ENCODE assay signal across 27 cellular contexts in the genomic region with DNA sequence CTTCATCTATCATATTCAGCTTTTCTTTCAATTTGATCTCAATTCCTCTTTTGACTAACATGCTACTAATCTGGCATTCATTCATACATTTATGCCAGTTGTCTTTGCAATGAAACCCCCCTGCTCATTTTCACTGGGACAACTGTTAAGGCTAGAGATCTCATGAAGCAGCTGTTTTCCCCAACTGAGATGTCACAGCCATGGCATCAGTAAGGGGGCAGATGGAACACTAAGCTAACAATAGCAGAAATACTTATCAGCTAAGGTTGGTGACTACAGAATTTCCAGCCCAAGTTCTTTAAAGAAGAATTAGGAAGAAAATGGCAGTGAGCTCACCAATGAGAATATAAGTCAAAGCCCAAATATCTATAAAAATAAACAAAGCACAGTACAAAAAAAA. TPM values are rescaled to one million over a fixed set of nuclear protein-coding genes. Genes with fewer than 3 reads are reported as not detected.
"Had no signal": no experiment of that assay in that cellular context is flagged by ENCODE, and none has a peak within 500 bp of the region (broad histone marks: within the 10 kb centered on the region; RNA-seq: fewer than 3 reads in every experiment).

No MANE protein-coding gene starts in this region.

- DNase-seq: activated CD4-positive, alpha-beta T cell treated with anti-CD3 and anti-CD28 coated beads for 4 hours; activated CD8-positive, alpha-beta memory T cell treated with anti-CD3 and anti-CD28 coated beads, Interleukin-2, amount 10 ng/mL, durations not matched to agents 7 days and 5 days; activated effector memory CD4-positive, alpha-beta T cell treated with Interleukin-2 at 50 U/mL for 16 hours; activated naive CD4-positive, alpha-beta T cell; activated naive CD8-positive, alpha-beta T cell treated with anti-CD3 and anti-CD28 coated beads, Interleukin-2, amount 50 U/mL, for 24 hours; activated T-cell treated with anti-CD3 and anti-CD28 coated beads, Interleukin-2, amount 50 U/mL, for 24 hours; amniotic stem cell; brain microvascular endothelial cell; caudate nucleus; Karpas-422; NCI-H1105 treated with DMSO at 0.1 percent for 48 hours; NCI-H1436 treated with DMSO at 0.1 percent for 48 hours; NCI-H1930; NCI-H2171 treated with DMSO at 0.1 percent for 48 hours; NCI-H226; NCI-H526 treated with DMSO at 0.1 percent for 48 hours; NCI-H82; PC-9; SHP77 treated with DMSO at 0.1 percent for 48 hours; T-helper 2 cell; T1000 had no signal

- H2AFZ ChIP-seq: PC-9 had no signal

- H3K27me3 ChIP-seq: brain microvascular endothelial cell had no signal

- H3K4me3 Mint-ChIP-seq: activated CD8-positive, alpha-beta memory T cell treated with anti-CD3 and anti-CD28 coated beads, Interleukin-2, amount 10 ng/mL, durations not matched to agents 7 days and 5 days; activated naive CD8-positive, alpha-beta T cell treated with anti-CD3 and anti-CD28 coated beads, Interleukin-2, amount 50 U/mL, for 24 hours; activated T-cell treated with anti-CD3 and anti-CD28 coated beads, Interleukin-2, amount 50 U/mL, for 24 hours; activated T-helper 1 cell treated with anti-CD3 and anti-CD28 coated beads, Interleukin-12 subunit alpha, Interleukin-12 subunit beta, Interleukin-2, Interleukin-4 antibody, amounts not matched to agents 30 ng/mL and 10 ng/mL and 1 ng/mL, durations not matched to agents 14 hours and 24 hours and 36 hours had no signal

- H3K4me3 ChIP-seq: K562, PC-9 had no signal

- H3K27ac ChIP-seq: brain microvascular endothelial cell, PC-9, VCaP had no signal

- ATAC-seq: activated CD4-positive, CD25-positive, alpha-beta regulatory T cell treated with anti-CD3 and anti-CD28 coated beads, Interleukin-2, amount 50 U/mL, for 24 hours; activated CD8-positive, alpha-beta memory T cell treated with anti-CD3 and anti-CD28 coated beads, Interleukin-2, amount 10 ng/mL, durations not matched to agents 7 days and 5 days; activated naive CD4-positive, alpha-beta T cell treated with anti-CD3 and anti-CD28 coated beads, Interleukin-2, amount 50 U/mL, for 72 hours; activated naive CD8-positive, alpha-beta T cell treated with anti-CD3 and anti-CD28 coated beads, Interleukin-2, amount 50 U/mL, for 24 hours; K562 had no signal

- H3K27ac Mint-ChIP-seq: activated CD8-positive, alpha-beta memory T cell treated with anti-CD3 and anti-CD28 coated beads, Interleukin-2, amount 10 ng/mL, durations not matched to agents 7 days and 5 days; activated naive CD4-positive, alpha-beta T cell treated with anti-CD3 and anti-CD28 coated beads, Interleukin-2, amount 50 U/mL, for 72 hours; activated naive CD8-positive, alpha-beta T cell treated with anti-CD3 and anti-CD28 coated beads, Interleukin-2, amount 50 U/mL, for 24 hours; activated T-cell treated with anti-CD3 and anti-CD28 coated beads, Interleukin-2, amount 50 U/mL, for 24 hours; activated T-helper 1 cell treated with anti-CD3 and anti-CD28 coated beads, Interleukin-12 subunit alpha, Interleukin-12 subunit beta, Interleukin-2, Interleukin-4 antibody, amounts not matched to agents 30 ng/mL and 10 ng/mL and 1 ng/mL, durations not matched to agents 14 hours and 24 hours and 36 hours had no signal

- H3K9me3 Mint-ChIP-seq: activated naive CD4-positive, alpha-beta T cell treated with anti-CD3 and anti-CD28 coated beads, Interleukin-2, amount 50 U/mL, for 72 hours; activated naive CD8-positive, alpha-beta T cell treated with anti-CD3 and anti-CD28 coated beads, Interleukin-2, amount 50 U/mL, for 24 hours; activated T-cell treated with anti-CD3 and anti-CD28 coated beads, Interleukin-2, amount 50 U/mL, for 24 hours; activated T-helper 1 cell treated with anti-CD3 and anti-CD28 coated beads, Interleukin-12 subunit alpha, Interleukin-12 subunit beta, Interleukin-2, Interleukin-4 antibody, amounts not matched to agents 30 ng/mL and 10 ng/mL and 1 ng/mL, durations not matched to agents 14 hours and 24 hours and 36 hours had no signal

- H3K4me2 ChIP-seq: PC-9 had no signal

- H3K27me3 Mint-ChIP-seq: activated CD8-positive, alpha-beta memory T cell treated with anti-CD3 and anti-CD28 coated beads, Interleukin-2, amount 10 ng/mL, durations not matched to agents 7 days and 5 days; activated naive CD8-positive, alpha-beta T cell treated with anti-CD3 and anti-CD28 coated beads, Interleukin-2, amount 50 U/mL, for 24 hours; activated T-cell treated with anti-CD3 and anti-CD28 coated beads, Interleukin-2, amount 50 U/mL, for 24 hours had no signal

RNA-seq across cellular contexts. Expression of a gene that starts 14.2 kb away (rescaled TPM):
- total RNA-seq: NCI-H460 had no signal
